8 cellular contexts compared by ENCODE assay signal in the genomic region with DNA sequence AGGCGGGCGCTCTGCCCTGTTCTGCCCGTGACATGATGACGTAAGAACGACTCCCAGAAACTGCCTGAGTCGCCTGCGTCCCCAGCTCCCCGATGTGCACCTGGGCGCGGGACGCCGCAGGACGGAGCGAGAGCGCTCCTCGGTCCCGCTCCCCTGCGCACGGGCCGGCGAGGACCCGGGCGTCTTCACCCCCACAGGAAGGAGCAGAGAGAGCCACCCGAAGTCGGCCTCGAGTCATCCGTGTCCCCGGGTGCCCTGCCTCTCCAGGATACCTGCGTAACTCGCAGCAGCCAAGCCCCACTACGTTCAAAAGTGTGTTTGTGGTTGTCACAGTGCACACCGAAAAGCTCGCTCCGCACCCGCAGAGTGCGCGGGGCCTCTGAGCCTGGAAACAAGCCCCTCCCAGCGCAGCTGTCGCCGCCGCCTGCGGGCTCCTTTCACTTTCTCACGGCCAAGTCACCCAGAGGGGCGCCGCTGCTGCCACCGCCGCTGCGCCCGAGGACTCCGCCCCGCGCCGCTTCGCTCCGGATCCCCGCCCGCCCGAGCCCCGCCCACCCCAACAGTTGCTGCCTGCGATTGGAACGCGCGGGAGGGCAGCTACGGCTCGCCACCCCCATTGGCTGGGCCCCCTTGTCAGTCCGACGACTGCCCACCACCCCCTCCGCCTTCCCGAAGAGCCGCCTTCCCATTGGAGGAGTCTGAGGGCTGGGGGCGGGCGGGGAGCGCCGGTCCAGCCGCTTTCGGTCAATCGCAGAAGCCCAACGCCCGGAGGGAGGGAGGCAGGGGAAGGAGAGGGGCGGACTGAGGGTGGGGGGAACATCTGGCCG. TPM values are rescaled to one million over a fixed set of nuclear protein-coding genes. Genes with fewer than 3 reads are reported as not detected.
DNase-seq lines count a peak whose midpoint lies in the region; ATAC-seq, FAIRE-seq and TF ChIP-seq lines count a peak whose summit lies in the region.

No MANE protein-coding gene starts in this region.

- intact Hi-C loops in CD14-positive monocyte (cut with micrococcal nuclease) = loop anchor here in 1 of 2 donors (5.0 to 10.0 kb wide), 4 partner anchors 224 to 573 kb away; partner anchors contain the start of gene ADSS2
- intact Hi-C loops in dendritic cell treated with granulocyte-macrophage colony-stimulating factor and Interleukin-4, amounts not matched to agents 40 ng/mL and 50 ng/mL, for 4 days (cut with micrococcal nuclease) = loop anchor here (2.0 to 5.0 kb wide), 4 partner anchors 196 to 336 kb away; partner anchors contain the start of gene AKT3
- intact Hi-C loops in HepG2 (cut with micrococcal nuclease; ENCODE audit: unreplicated experiment) = loop anchor here (10.0 kb wide), 1 partner anchor 193 kb away; the partner anchor contains the start of gene AKT3

- H3K36me3 Mint-ChIP-seq in CD14-positive monocyte = peaks cover 2 to 3% of the 10 kb centered on the region in 2 donors
- H3K36me3 Mint-ChIP-seq in dendritic cell treated with granulocyte-macrophage colony-stimulating factor and Interleukin-4, amounts not matched to agents 40 ng/mL and 50 ng/mL, for 4 days (ENCODE audit: low read depth) = peaks cover 15% of the 10 kb centered on the region

- H3K4me3 Mint-ChIP-seq in CD14-positive monocyte = peak overlapping the region; percentile 93 to 98
- H3K4me3 Mint-ChIP-seq in dendritic cell treated with granulocyte-macrophage colony-stimulating factor and Interleukin-4, amounts not matched to agents 40 ng/mL and 50 ng/mL, for 4 days = peak overlapping the region; percentile 98

- CTCF ChIA-PET in HepG2 (lab: Yijun Ruan, JAX; ENCODE audit: low intra/inter-chr PET ratio, low total read pairs) = interaction anchor here (1.1 kb wide), 1 partner anchor 225 kb away, joined by 3 read pairs; no protein-coding TSS in a partner anchor

- H3K4me3 ChIP-seq in HepG2 (replicated peaks in 1 of 3; ENCODE audit: insufficient read depth in 1 of 3, low read depth in 2 of 3, low read length in 3 of 3) = peak overlapping the region; percentile 70 to 100 (median 93)

- peaks cover 0 to 2% (median 0%) of the 10 kb centered on the region in 3 donors for H3K27me3 Mint-ChIP-seq in CD14-positive monocyte (ENCODE audit: low read depth in 3 of 3)
- H3K27me3 Mint-ChIP-seq in dendritic cell treated with granulocyte-macrophage colony-stimulating factor and Interleukin-4, amounts not matched to agents 40 ng/mL and 50 ng/mL, for 4 days = peaks cover 1% of the 10 kb centered on the region

- peak overlapping the region; percentile 70 for H2AFZ ChIP-seq in HepG2 (ENCODE audit: low read length)

- TF ChIP-seq CTCF in CD14-positive monocyte (IDR thresholded peaks at IDR 0.05) = no peak
- no peak for TF ChIP-seq CTCF in HepG2 (CRISPR knock-in tag; IDR thresholded peaks at IDR 0.05)

- peak; percentile 100 for DNase-seq in CD14-positive monocyte (ENCODE audit: low spot score)
- DNase-seq in NCI-H748 (lab: John Stamatoyannopoulos, UW; ENCODE audit: unreplicated experiment) = peak; percentile 98
- DNase-seq in activated CD4-positive, alpha-beta T cell treated with anti-CD3 and anti-CD28 coated beads, Interleukin-2, amount 50 U/mL, for 24 hours (ENCODE audit: low read depth in 1 of 2, low spot score in 1 of 2) = peak; percentile 82 to 97
- peak; percentile 96 for DNase-seq in HepG2 (ENCODE audit: low spot score)
- peak; percentile 88 to 91 for DNase-seq in stimulated activated CD4-positive, alpha-beta T cell treated with anti-CD3 and anti-CD28 coated beads, Interleukin-2, amount 100 ng/mL, for 48 hours

- TF ChIP-seq RAD21 in HepG2 (CRISPR knock-in tag; IDR thresholded peaks at IDR 0.05) = peak; percentile 50; the same call in 1 of the 2 replicates

- TF ChIP-seq EP300 in HepG2 (IDR thresholded peaks at IDR 0.05; ENCODE audit: low read depth in 2 of 2, low read length in 2 of 2) = no peak
- TF ChIP-seq EP300 in HepG2 (CRISPR knock-in tag; IDR thresholded peaks at IDR 0.05; ENCODE audit: borderline replicate concordance) = no peak

- H3K4me2 ChIP-seq in HepG2 (ENCODE audit: low read depth, low read length) = peak overlapping the region; percentile 99

- H3K4me1 ChIP-seq in HepG2 (ENCODE audit: insufficient read depth, low read length) = peaks cover 32% of the 10 kb centered on the region

- H4K20me1 ChIP-seq in HepG2 (ENCODE audit: insufficient read depth, low read length) = no peaks in the 10 kb centered on the region

- H3K36me3 ChIP-seq in HepG2 (replicated peaks in 1 of 2; ENCODE audit: control insufficient read depth in 1 of 2, insufficient read depth in 2 of 2, low read length in 2 of 2) = no peaks in the 10 kb centered on the region

- TSS peak; percentile 85 for BruUV-seq in HepG2 (replicated peaks; lab: Mats Ljungman, UMichigan)

- peak overlapping the region; percentile 98 to 99 (median 99) for H3K27ac Mint-ChIP-seq in CD14-positive monocyte
- peak overlapping the region; percentile 99 for H3K27ac Mint-ChIP-seq in dendritic cell treated with granulocyte-macrophage colony-stimulating factor and Interleukin-4, amounts not matched to agents 40 ng/mL and 50 ng/mL, for 4 days

- H3K27ac ChIP-seq in HepG2 (ENCODE audit: extremely low read length, insufficient read depth, low read length) = peak overlapping the region; percentile 77

- peak; percentile 67 to 77 for TF ChIP-seq POLR2A in HepG2 (IDR thresholded peaks at IDR 0.05; ENCODE audit: insufficient read depth in 1 of 2, low read depth in 2 of 2, low read length in 2 of 2)

- H3K27me3 ChIP-seq in HepG2 (ENCODE audit: control insufficient read depth in 1 of 2, insufficient read depth in 2 of 2, low read length in 2 of 2) = peaks cover 0 to 6% of the 10 kb centered on the region in 2 experiments; a peak in 2 of 5 replicates

- POLR2A ChIA-PET in HepG2 (lab: Yijun Ruan, JAX) = interaction anchor here (0.9 to 1.4 kb wide), 3 partner anchors 17 to 792 kb away, joined by 3 to 9 read pairs (median 6); partner anchors contain the start of gene SDCCAG8

- H3K9me3 ChIP-seq in HepG2 (ENCODE audit: low read length) = no peaks in the 10 kb centered on the region

- in situ Hi-C loops in HepG2 (cut with HindIII; ENCODE audit: extremely low pct_ligation_motif_present, low pct_unique_long_range_greater_than_20kb) = no loop called here

- H3K9me3 Mint-ChIP-seq in CD14-positive monocyte = no peaks in the 10 kb centered on the region
- no peaks in the 10 kb centered on the region for H3K9me3 Mint-ChIP-seq in dendritic cell treated with granulocyte-macrophage colony-stimulating factor and Interleukin-4, amounts not matched to agents 40 ng/mL and 50 ng/mL, for 4 days

- WGBS in HepG2 (ENCODE audit: low lambda C conversion rate) = 2% methylated on average over 9 of the region's 81 CpGs

- peaks cover 13% of the 10 kb centered on the region for H3K4me1 Mint-ChIP-seq in CD14-positive monocyte
- peaks cover 17% of the 10 kb centered on the region for H3K4me1 Mint-ChIP-seq in dendritic cell treated with granulocyte-macrophage colony-stimulating factor and Interleukin-4, amounts not matched to agents 40 ng/mL and 50 ng/mL, for 4 days (ENCODE audit: low read depth)

- FAIRE-seq in HepG2 (lab: Jason Lieb, UNC) = peak; percentile 28

- peak overlapping the region; percentile 80 for H3K9ac ChIP-seq in HepG2 (ENCODE audit: insufficient read depth, low read depth, low read length)

- peaks cover 7% of the 10 kb centered on the region for H3K79me2 ChIP-seq in HepG2 (ENCODE audit: insufficient read depth, low read length)

- ATAC-seq in GM19395 (IDR thresholded peaks at IDR 0.05; ENCODE audit: unreplicated experiment) (peak; percentile 71), HG03558 (IDR thresholded peaks at IDR 0.05; ENCODE audit: extremely low read depth, unreplicated experiment) (peak; percentile 51), HepG2 (peak; percentile 95)

TF ChIP-seq in HepG2, 621 proteins besides CTCF, POLR2A, EP300 and RAD21 (continues in another document):
- TF ChIP-seq RARG (CRISPR knock-in tag; IDR thresholded peaks at IDR 0.05; ENCODE audit: low read depth) (no peak), ELK4 (CRISPR knock-in tag; IDR thresholded peaks at IDR 0.05; ENCODE audit: borderline replicate concordance) (no peak), MXD4 (CRISPR knock-in tag; IDR thresholded peaks at IDR 0.05) (0 out of 2 replicates have a peak, but pooled peaks have one; percentile 32)

RNA-seq across cellular contexts. Expression of gene ZBTB18, which starts 3.1 kb away (rescaled TPM):
- polyA plus RNA-seq in CD14-positive monocyte = 1 to 10 TPM; 3.0 to 3.6 TPM
- total RNA-seq in HepG2 (2016; rRNA removed; fragmentation: Illumina TruSeq; extraction: Trizol) = 3.1 TPM in 2 replicates
- 0.44 and 0.51 TPM in 2 replicates for total RNA-seq in HepG2 (2016; cell fraction: cytosol; rRNA removed; fragmentation: Illumina TruSeq; extraction: Trizol; ENCODE audit: low read depth)
- 2.8 and 3.3 TPM in 2 replicates for total RNA-seq in HepG2 (2016; cell fraction: insoluble cytoplasmic fraction; rRNA removed; fragmentation: Illumina TruSeq; extraction: Trizol)
- 2.2 and 2.5 TPM in 2 replicates for total RNA-seq in HepG2 (2016; cell fraction: membrane; rRNA removed; fragmentation: Illumina TruSeq; extraction: Trizol)
- total RNA-seq in HepG2 (2016; cell fraction: nucleus; rRNA removed; fragmentation: Illumina TruSeq; extraction: Trizol) = 2.1 and 2.7 TPM in 2 replicates
- polyA plus RNA-seq in HepG2 (2011; rRNA removed) = 4.3 and 4.4 TPM in 2 replicates
- polyA plus RNA-seq in HepG2 (2011; cell fraction: cytosol; rRNA removed) = 2.7 TPM in 2 replicates
- 8.0 and 9.0 TPM in 2 replicates for polyA plus RNA-seq in HepG2 (2011; cell fraction: nucleus; rRNA removed)
- polyA plus RNA-seq in HepG2 (2012) = 3.9 and 4.1 TPM in 2 replicates
- 0.16 and 0.23 TPM in 2 replicates for polyA plus RNA-seq in HepG2 (2016; cell fraction: cytosol; fragmentation: Illumina TruSeq; extraction: Trizol; ENCODE audit: low read depth)
- 2.4 and 3.0 TPM in 2 replicates for polyA plus RNA-seq in HepG2 (2016; cell fraction: insoluble cytoplasmic fraction; fragmentation: Illumina TruSeq; extraction: Trizol; ENCODE audit: low read depth)
- 1.1 and 1.4 TPM in 2 replicates for polyA plus RNA-seq in HepG2 (2016; cell fraction: membrane; fragmentation: Illumina TruSeq; extraction: Trizol; ENCODE audit: low read depth)
- polyA plus RNA-seq in HepG2 (2016; cell fraction: nucleus; fragmentation: Illumina TruSeq; extraction: Trizol; ENCODE audit: insufficient read depth, low read depth) = 6.3 and 6.5 TPM in 2 replicates
- 2.7 and 7.5 TPM in 2 replicates for polyA minus RNA-seq in HepG2 (2011; rRNA and poly(A)+ RNA removed; ENCODE audit: low replicate concordance)
- polyA minus RNA-seq in HepG2 (2011; cell fraction: cytosol; rRNA and poly(A)+ RNA removed) = 3.6 and 4.1 TPM in 2 replicates
- 4.1 and 4.2 TPM in 2 replicates for polyA minus RNA-seq in HepG2 (2011; cell fraction: nucleus; rRNA and poly(A)+ RNA removed)

Comparison
In these comparisons a context has a peak if more than half of its experiments do, and no peak if none do; other contexts are left out.
1. Peak in every context shown above with its lines: DNase-seq, ATAC-seq, H3K4me3 ChIP-seq and H3K27ac ChIP-seq.